In the genomic region with DNA sequence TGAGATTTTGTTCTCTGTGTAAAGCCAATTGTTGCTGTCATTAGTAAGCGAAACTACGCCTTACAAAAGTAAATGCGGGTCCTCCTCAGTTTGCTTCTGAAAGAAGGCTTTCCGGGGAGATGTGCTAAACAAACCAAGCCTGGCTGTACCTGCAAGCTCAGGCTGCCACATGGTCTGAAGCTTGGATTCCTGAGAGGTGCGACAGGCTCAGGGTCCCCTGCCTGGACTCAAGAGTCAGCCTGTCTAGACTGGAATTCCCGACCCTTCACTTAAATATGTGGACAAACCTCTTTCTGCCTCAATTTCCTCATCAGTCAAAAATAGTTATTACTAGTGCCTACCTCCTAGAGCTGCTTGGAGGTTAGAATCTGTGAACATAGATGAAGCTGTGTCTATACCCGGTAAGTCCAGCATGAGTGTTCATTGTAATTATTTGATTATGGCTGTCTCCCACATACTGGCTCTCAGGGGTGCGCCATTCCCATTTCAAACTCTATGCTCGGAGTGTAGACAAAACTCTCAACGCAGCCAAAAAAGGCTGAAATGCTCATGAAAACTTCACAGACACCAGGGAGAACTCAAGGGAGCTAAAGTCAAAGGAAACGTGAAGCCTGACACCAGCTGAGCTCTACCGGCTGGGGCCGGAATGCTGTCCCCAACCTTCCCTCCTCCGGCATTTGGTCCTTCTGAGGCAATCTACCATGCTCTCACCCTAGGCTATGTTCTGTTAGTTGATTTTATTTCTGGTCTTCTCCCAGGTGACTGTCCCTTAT, we compare ENCODE assay signal across 20 cellular contexts. TPM values are rescaled to one million over a fixed set of nuclear protein-coding genes. Genes with fewer than 3 reads are reported as not detected.
A peak's percentile ranks its signal among the peaks of the same experiment; 100 is the strongest.
DNase-seq lines count a peak whose midpoint lies in the region; ATAC-seq, FAIRE-seq and TF ChIP-seq lines count a peak whose summit lies in the region.
"Had no signal": no experiment of that assay in that cellular context is flagged by ENCODE, and none has a peak within 500 bp of the region (broad histone marks: within the 10 kb centered on the region; RNA-seq: fewer than 3 reads in every experiment).

No MANE protein-coding gene starts in this region.

- H2BK5ac ChIP-seq in H1 (ENCODE audit: low read depth, low read length) = no peak overlapping the region

- H3K27ac ChIP-seq in HUES64 (ENCODE audit: low read depth, low read length) (peak overlapping the region; percentile 58; the same call in 1 of the 2 replicates), H1 (ENCODE audit: low read depth, low read length) (no peak overlapping the region), thoracic aorta (peak overlapping the region; percentile 79 to 83)
- H3K27ac ChIP-seq in effector memory CD4-positive, alpha-beta T cell (ENCODE audit: insufficient read depth, low read length, poor library complexity, severe bottlenecking) = no peak overlapping the region
- H3K27ac ChIP-seq: SJSA1 had no signal

- no peak overlapping the region for H3K23ac ChIP-seq in H1 (ENCODE audit: insufficient read length)

- no peak overlapping the region for H3K4me3 ChIP-seq in HUES64 (ENCODE audit: low read length)
- no peak overlapping the region for H3K4me3 ChIP-seq in H1 (ENCODE audit: extremely low read depth in 1 of 4, insufficient read depth in 2 of 4, low read depth in 3 of 4, low read length in 4 of 4)
- no peak overlapping the region for H3K4me3 ChIP-seq in thoracic aorta
- no peak overlapping the region for H3K4me3 ChIP-seq in effector memory CD4-positive, alpha-beta T cell (ENCODE audit: insufficient read depth, low read depth, low read length, poor library complexity, severe bottlenecking)
- H3K4me3 ChIP-seq: lung, SJSA1 had no signal

- H3K4me2 ChIP-seq in H1 (ENCODE audit: insufficient read depth in 1 of 2, low read depth in 2 of 2, low read length in 2 of 2) = peak overlapping the region; percentile 8 to 32; a peak in 2 of 4 replicates

- DNase-seq in H1 (ENCODE audit: low read depth in 1 of 2, low spot score in 2 of 2) (no peak), mesothelial cell of epicardium (ENCODE audit: low spot score in 2 of 2, unreplicated experiment in 2 of 2) (no peak), thoracic aorta (ENCODE audit: low spot score) (no peak), H4 (ENCODE audit: low spot score) (no peak), C1 segment of cervical spinal cord (lab: John Stamatoyannopoulos, UW) (no peak)
- DNase-seq in effector memory CD4-positive, alpha-beta T cell = no peak
- DNase-seq: activated CD4-positive, CD25-positive, alpha-beta regulatory T cell; activated CD8-positive, alpha-beta memory T cell treated with anti-CD3 and anti-CD28 coated beads for 24 hours; activated naive CD8-positive, alpha-beta T cell treated with anti-CD3 and anti-CD28 coated beads for 36 hours; activated T-cell treated with anti-CD3 and anti-CD28 coated beads, Interleukin-2, amount 50 U/mL, for 72 hours; immature natural killer cell; NCI-H1105; nephron progenitor cell; stimulated activated naive B cell treated with anti-CD40 and anti-IgM and Interleukin-4, amounts not matched to agents 10 μg/mL and 1 μg/mL and 100 μg/mL, for 72 hours had no signal

- no peak for TF ChIP-seq RAD21 in H1 (IDR thresholded peaks at IDR 0.05 in 1 of 2, conservative IDR thresholded peaks at IDR 0.05 in 1 of 2; ENCODE audit: low read depth in 2 of 2, low read length in 2 of 2)

- peak overlapping the region; percentile 65; the same call in 1 of the 2 replicates for H2AFZ ChIP-seq in H1 (ENCODE audit: low read length)

- 67% methylated on average over 14 of the region's 14 CpGs for WGBS in HUES64
- 76% methylated on average over 14 of the region's 14 CpGs; no CpG with 5 or more reads in 1 of the 2 experiments for WGBS in H1 (ENCODE audit: extremely low coverage in 1 of 2, insufficient coverage in 1 of 2, insufficient read length in 1 of 2, insufficient replicate concordance in 2 of 2, low coverage in 1 of 2, low lambda C conversion rate in 2 of 2, missing lambda C conversion rate in 1 of 2), 2 experiments

- H3K79me2 ChIP-seq in H1 (ENCODE audit: control insufficient read depth in 1 of 2, insufficient read depth in 2 of 2, low read length in 2 of 2) = no peaks in the 10 kb centered on the region

- no peak overlapping the region for H3K14ac ChIP-seq in H1 (ENCODE audit: insufficient read length)

- TF ChIP-seq CTCF in H1 (IDR thresholded peaks at IDR 0.05; ENCODE audit: control extremely low read depth in 1 of 3, insufficient read depth in 1 of 3, low read depth in 1 of 3, low read length in 3 of 3) (no peak), mesothelial cell of epicardium (IDR thresholded peaks at IDR 0.05; ENCODE audit: unreplicated experiment) (no peak), thoracic aorta (IDR thresholded peaks at IDR 0.05) (no peak)

- H3K4me3 Mint-ChIP-seq in mesothelial cell of epicardium = no peak overlapping the region
- H3K4me3 Mint-ChIP-seq: activated naive CD8-positive, alpha-beta T cell treated with anti-CD3 and anti-CD28 coated beads for 36 hours; activated T-cell treated with anti-CD3 and anti-CD28 coated beads, Interleukin-2, amount 50 U/mL, for 72 hours; immature natural killer cell; stimulated activated naive B cell treated with anti-CD40 and anti-IgM and Interleukin-4, amounts not matched to agents 10 μg/mL and 1 μg/mL and 100 μg/mL, for 72 hours had no signal

- no peak overlapping the region; the same call in 1 of the 2 replicates for H2BK15ac ChIP-seq in H1 (ENCODE audit: low read length)

- no peak overlapping the region for H2BK120ac ChIP-seq in H1 (replicated peaks; ENCODE audit: low read depth, low read length)

- H4K91ac ChIP-seq in H1 (replicated peaks; ENCODE audit: insufficient read length, low read length) = peak overlapping the region; percentile 34

- peak overlapping the region; percentile 53; the same call in 1 of the 2 replicates for H3K18ac ChIP-seq in H1 (ENCODE audit: extremely low read depth, low read length)

- H2BK12ac ChIP-seq in H1 (ENCODE audit: low read depth, low read length) = no peak overlapping the region

- H3K9me3 ChIP-seq in HUES64 (ENCODE audit: insufficient read depth, low read depth, low read length) (no peaks in the 10 kb centered on the region), H1 (ENCODE audit: insufficient read depth in 2 of 2, low read depth in 1 of 2, low read length in 1 of 2) (no peaks in the 10 kb centered on the region), thoracic aorta (no peaks in the 10 kb centered on the region)
- no peaks in the 10 kb centered on the region for H3K9me3 ChIP-seq in effector memory CD4-positive, alpha-beta T cell (ENCODE audit: control insufficient read depth, low read length)
- H3K9me3 ChIP-seq: SJSA1 had no signal

- POLR2A ChIA-PET in H1 (lab: Charles Lee; ENCODE audit: partially characterized antibody) = interaction anchor here (1.5 kb wide), 1 partner anchor 31 kb away, joined by 5 read pairs; a partner anchor contains a TSS

- H3K36me3 ChIP-seq in HUES64 (ENCODE audit: insufficient read depth, low read length) (no peaks in the 10 kb centered on the region), H1 (ENCODE audit: control insufficient read depth in 2 of 4, insufficient read depth in 4 of 4, low read length in 3 of 4) (no peaks in the 10 kb centered on the region), thoracic aorta (no peaks in the 10 kb centered on the region)
- H3K36me3 ChIP-seq in effector memory CD4-positive, alpha-beta T cell (ENCODE audit: control insufficient read depth, insufficient read depth, low read length) = no peaks in the 10 kb centered on the region
- H3K36me3 ChIP-seq: SJSA1 had no signal

- H3K56ac ChIP-seq in H1 (replicated peaks; ENCODE audit: insufficient read length, low read depth, low read length) = no peak overlapping the region

- CTCF ChIA-PET in H1 (lab: Charles Lee; ENCODE audit: partially characterized antibody) = interaction anchor here (0.7 to 1.4 kb wide), 2 partner anchors 9 to 1059 kb away, joined by 4 to 5 read pairs; no protein-coding TSS in a partner anchor

- no peak for FAIRE-seq in H1 (lab: Jason Lieb, UNC)
- FAIRE-seq: urothelium cell line had no signal

- TF ChIP-seq EP300 in H1 (IDR thresholded peaks at IDR 0.05; ENCODE audit: borderline replicate concordance in 1 of 2, low read depth in 2 of 2, low read length in 2 of 2) = no peak

- no peaks in the 10 kb centered on the region for H3K27me3 Mint-ChIP-seq in mesothelial cell of epicardium (ENCODE audit: low read depth)

- no peak for TF ChIP-seq POLR2A in H1 (IDR thresholded peaks at IDR 0.05; ENCODE audit: control extremely low read depth in 1 of 2, low read depth in 2 of 2, low read length in 2 of 2)

- H3K4ac ChIP-seq in H1 (replicated peaks; ENCODE audit: insufficient read length, low read depth, low read length) = peak overlapping the region; percentile 27

- no peak overlapping the region for H3K9ac ChIP-seq in HUES64 (ENCODE audit: low read depth, low read length)
- no peak overlapping the region for H3K9ac ChIP-seq in H1 (replicated peaks in 1 of 4; ENCODE audit: extremely low read depth in 1 of 4, low read depth in 3 of 4, low read length in 3 of 4)

- peak overlapping the region; percentile 90 for H3K27ac Mint-ChIP-seq in mesothelial cell of epicardium
- H3K27ac Mint-ChIP-seq: activated naive CD8-positive, alpha-beta T cell treated with anti-CD3 and anti-CD28 coated beads for 36 hours; activated T-cell treated with anti-CD3 and anti-CD28 coated beads, Interleukin-2, amount 50 U/mL, for 72 hours; immature natural killer cell; stimulated activated naive B cell treated with anti-CD40 and anti-IgM and Interleukin-4, amounts not matched to agents 10 μg/mL and 1 μg/mL and 100 μg/mL, for 72 hours had no signal

- no peak overlapping the region for H4K8ac ChIP-seq in H1 (ENCODE audit: extremely low read depth, insufficient read depth, low read length)

- no peaks in the 10 kb centered on the region for H3K9me3 Mint-ChIP-seq in mesothelial cell of epicardium
- H3K9me3 Mint-ChIP-seq: activated naive CD8-positive, alpha-beta T cell treated with anti-CD3 and anti-CD28 coated beads for 36 hours; activated T-cell treated with anti-CD3 and anti-CD28 coated beads, Interleukin-2, amount 50 U/mL, for 72 hours; immature natural killer cell; nephron progenitor cell; stimulated activated naive B cell treated with anti-CD40 and anti-IgM and Interleukin-4, amounts not matched to agents 10 μg/mL and 1 μg/mL and 100 μg/mL, for 72 hours had no signal

- H4K20me1 ChIP-seq in H1 (replicated peaks in 1 of 2; ENCODE audit: control insufficient read depth in 1 of 2, insufficient read depth in 2 of 2, low read length in 2 of 2) = no peaks in the 10 kb centered on the region

- H3K27me3 ChIP-seq in HUES64 (ENCODE audit: insufficient read depth, low read length) (no peaks in the 10 kb centered on the region), H1 (replicated peaks in 1 of 4; ENCODE audit: control insufficient read depth in 3 of 4, extremely low read depth in 1 of 4, insufficient read depth in 3 of 4, low read length in 3 of 4) (no peaks in the 10 kb centered on the region), thoracic aorta (replicated peaks; ENCODE audit: insufficient read depth) (no peaks in the 10 kb centered on the region)
- H3K27me3 ChIP-seq in effector memory CD4-positive, alpha-beta T cell (replicated peaks; ENCODE audit: control insufficient read depth, insufficient read depth, low read length, poor library complexity, severe bottlenecking) = no peaks in the 10 kb centered on the region
- H3K27me3 ChIP-seq: SJSA1 had no signal

- H3K36me3 Mint-ChIP-seq in mesothelial cell of epicardium = no peaks in the 10 kb centered on the region
- H3K36me3 Mint-ChIP-seq: activated naive CD8-positive, alpha-beta T cell treated with anti-CD3 and anti-CD28 coated beads for 36 hours; immature natural killer cell; stimulated activated naive B cell treated with anti-CD40 and anti-IgM and Interleukin-4, amounts not matched to agents 10 μg/mL and 1 μg/mL and 100 μg/mL, for 72 hours had no signal

- peaks cover 30% of the 10 kb centered on the region for H3K4me1 Mint-ChIP-seq in mesothelial cell of epicardium
- H3K4me1 Mint-ChIP-seq: activated naive CD8-positive, alpha-beta T cell treated with anti-CD3 and anti-CD28 coated beads for 36 hours; immature natural killer cell; stimulated activated naive B cell treated with anti-CD40 and anti-IgM and Interleukin-4, amounts not matched to agents 10 μg/mL and 1 μg/mL and 100 μg/mL, for 72 hours had no signal

- H3K23me2 ChIP-seq in H1 (ENCODE audit: low read depth, low read length) = no peaks in the 10 kb centered on the region

- no peak overlapping the region for H4K5ac ChIP-seq in H1 (ENCODE audit: insufficient read length, low read depth, low read length)

- no peaks in the 10 kb centered on the region for H3K79me1 ChIP-seq in H1 (ENCODE audit: low read depth, low read length)

- no peak overlapping the region for H2BK20ac ChIP-seq in H1 (ENCODE audit: low read length)

- H2AK5ac ChIP-seq in H1 (ENCODE audit: low read depth, low read length) = no peak overlapping the region

- H3K4me1 ChIP-seq in HUES64 (ENCODE audit: insufficient read depth, low read length) (peaks cover 22% of the 10 kb centered on the region), H1 (replicated peaks in 1 of 4; ENCODE audit: control insufficient read depth in 3 of 4, insufficient read depth in 4 of 4, low read length in 3 of 4) (peaks cover 8 to 15% (median 13%) of the 10 kb centered on the region in 4 experiments; a peak in 6 of 7 replicates), thoracic aorta (ENCODE audit: control insufficient read depth in 1 of 2, low read depth in 2 of 2) (peaks cover 11 to 45% of the 10 kb centered on the region in 2 donors)
- no peaks in the 10 kb centered on the region for H3K4me1 ChIP-seq in effector memory CD4-positive, alpha-beta T cell (ENCODE audit: control insufficient read depth, insufficient read depth, low read length, poor library complexity, severe bottlenecking)

- ATAC-seq in thoracic aorta (ENCODE audit: insufficient number of reproducible peaks, low FRiP score, low read depth) (no peak), HG02571 (IDR thresholded peaks at IDR 0.05; ENCODE audit: unreplicated experiment) (no peak)
- ATAC-seq: activated T-cell treated with anti-CD3 and anti-CD28 coated beads, Interleukin-2, amount 50 U/mL, for 72 hours; esophagus mucosa; stimulated activated naive B cell treated with anti-CD40 and anti-IgM and Interleukin-4, amounts not matched to agents 10 μg/mL and 1 μg/mL and 100 μg/mL, for 72 hours had no signal

RNA-seq across cellular contexts. Expression of a gene that starts 31.4 kb away (rescaled TPM):
- polyA plus RNA-seq in HUES64 (2013, experiment 1 of 2) = 8.5 TPM
- polyA plus RNA-seq in HUES64 (2013, experiment 2 of 2) = 10.3 TPM
- 16.8 and 17.8 TPM in 2 replicates for total RNA-seq in H1 (2021; fragmentation: NEBNext Ultra II Directional; extraction: Animal tissue kit (Norgen Biotek cat#: 25700))
- polyA plus RNA-seq in H1 (2011; rRNA removed) = 3.1 and 3.4 TPM in 2 replicates
- 4.8 TPM for polyA plus RNA-seq in H1 (2011; cell fraction: cytosol; rRNA removed)
- polyA plus RNA-seq in H1 (2011; cell fraction: nucleus; rRNA removed) = 4.1 TPM
- polyA plus RNA-seq in H1 (2012, experiment 1 of 2) = 3.9 to 5.6 TPM (median 5.0 TPM) in 4 replicates
- 1.8 TPM for polyA plus RNA-seq in H1 (2012, experiment 2 of 2)
- polyA plus RNA-seq in H1 (2013, experiment 1 of 2) = 11.9 TPM
- 11.0 TPM for polyA plus RNA-seq in H1 (2013, experiment 2 of 2)
- 3.2 and 4.2 TPM in 2 replicates for polyA minus RNA-seq in H1 (2011; rRNA and poly(A)+ RNA removed)
- polyA minus RNA-seq in H1 (2011; cell fraction: cytosol; rRNA and poly(A)+ RNA removed) = 7.4 TPM
- polyA minus RNA-seq in H1 (2011; cell fraction: nucleus; rRNA and poly(A)+ RNA removed) = 11.6 TPM
- total RNA-seq in mesothelial cell of epicardium (15.9 to 16.8 TPM (median 16.0 TPM) in 3 replicates), thoracic aorta (10 to 100 TPM; 19.4 to 29.4 TPM)
- total RNA-seq in H4 (2014; rRNA removed; shearing (Covaris generic)) = 2.7 and 4.0 TPM in 2 replicates

RNA-seq across cellular contexts. Expression of a gene that starts 31.8 kb away (rescaled TPM):
- polyA plus RNA-seq in HUES64 (2013, experiment 1 of 2) = 73.5 TPM
- 90.0 TPM for polyA plus RNA-seq in HUES64 (2013, experiment 2 of 2)
- total RNA-seq in H1 (2021; fragmentation: NEBNext Ultra II Directional; extraction: Animal tissue kit (Norgen Biotek cat#: 25700)) = 93.6 and 101 TPM in 2 replicates
- 15.3 and 23.7 TPM in 2 replicates for polyA plus RNA-seq in H1 (2011; rRNA removed)
- polyA plus RNA-seq in H1 (2011; cell fraction: cytosol; rRNA removed) = 31.5 TPM
- 28.8 TPM for polyA plus RNA-seq in H1 (2011; cell fraction: nucleus; rRNA removed)
- polyA plus RNA-seq in H1 (2012, experiment 1 of 2) = 40.5 to 62.2 TPM (median 55.7 TPM) in 4 replicates
- polyA plus RNA-seq in H1 (2012, experiment 2 of 2) = 5.6 TPM
- polyA plus RNA-seq in H1 (2013, experiment 1 of 2) = 64.6 TPM
- 62.1 TPM for polyA plus RNA-seq in H1 (2013, experiment 2 of 2)
- polyA minus RNA-seq in H1 (2011; rRNA and poly(A)+ RNA removed) = 44.8 and 77.0 TPM in 2 replicates
- 61.8 TPM for polyA minus RNA-seq in H1 (2011; cell fraction: cytosol; rRNA and poly(A)+ RNA removed)
- polyA minus RNA-seq in H1 (2011; cell fraction: nucleus; rRNA and poly(A)+ RNA removed) = 105 TPM
- total RNA-seq in mesothelial cell of epicardium (64.9 to 69.2 TPM (median 69.1 TPM) in 3 replicates), thoracic aorta (100 to 1,000 TPM in 1 of 2 donors, 10 to 100 TPM in 1; 80.0 to 106 TPM)
- total RNA-seq in H4 (2014; rRNA removed; shearing (Covaris generic)) = 34.1 and 44.4 TPM in 2 replicates
- polyA plus RNA-seq: immature natural killer cell had no signal

Comparison
In these comparisons a context has a peak if more than half of its experiments do, and no peak if none do; other contexts are left out.
1. H3K27ac ChIP-seq: peak in HUES64 (single experiment) and thoracic aorta (2 of 2); none in H1 (single experiment) and effector memory CD4-positive, alpha-beta T cell (single experiment).